31 cellular contexts compared by ENCODE assay signal in the genomic region with DNA sequence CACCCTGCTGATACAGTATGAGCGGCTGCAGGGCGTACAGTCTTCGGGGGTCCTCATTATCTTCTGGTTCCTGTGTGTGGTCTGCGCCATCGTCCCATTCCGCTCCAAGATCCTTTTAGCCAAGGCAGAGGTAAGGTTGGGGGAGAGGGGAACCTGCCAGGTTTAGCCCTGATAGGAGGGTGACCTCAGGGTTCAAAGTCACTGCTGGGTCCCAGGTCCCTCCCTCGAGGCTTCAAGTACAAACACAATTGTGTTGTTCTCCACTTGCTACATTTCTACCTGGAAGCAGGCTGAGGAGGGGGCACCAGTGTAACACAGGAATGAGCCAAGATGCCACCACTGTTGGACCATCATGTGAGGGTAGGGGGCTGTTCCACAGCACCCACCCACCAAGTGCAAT. TPM values are rescaled to one million over a fixed set of nuclear protein-coding genes. Genes with fewer than 3 reads are reported as not detected.
"Had no signal": no experiment of that assay in that cellular context is flagged by ENCODE, and none has a peak within 500 bp of the region (broad histone marks: within the 10 kb centered on the region; RNA-seq: fewer than 3 reads in every experiment).

No MANE protein-coding gene starts in this region.

- DNase-seq: activated CD4-positive, alpha-beta T cell treated with anti-CD3 and anti-CD28 coated beads for 48 hours; activated CD4-positive, alpha-beta T cell treated with anti-CD3 and anti-CD28 coated beads, Interleukin-2, amount 50 U/mL, for 48 hours; activated CD8-positive, alpha-beta memory T cell treated with anti-CD3 and anti-CD28 coated beads for 24 hours; activated effector memory CD4-positive, alpha-beta T cell treated with Interleukin-2 at 50 U/mL for 16 hours; activated naive CD4-positive, alpha-beta T cell treated with Interleukin-2 at 50 U/mL for 16 hours; cerebellar nuclear complex; dorsolateral prefrontal cortex; effector memory CD8-positive, alpha-beta T cell; erythroblast; gastrocnemius medialis; glutamatergic neuron; hypothalamus; immature natural killer cell; lower lobe of right lung; naive B cell; nephron progenitor cell; sigmoid colon; stimulated activated CD4-positive, alpha-beta T cell treated with anti-CD3 and anti-CD28 coated beads, Interleukin-1b, Interleukin-23, amount 100 ng/mL, for 48 hours; stimulated activated CD4-positive, alpha-beta T cell treated with anti-CD3 and anti-CD28 coated beads, Interleukin-4, amount 100 ng/mL, for 4 hours; stimulated activated CD8-positive, alpha-beta memory T cell treated with anti-CD3 and anti-CD28 coated beads, Interleukin-4, amount 100 ng/mL, for 48 hours; stimulated activated naive CD8-positive, alpha-beta T cell treated with anti-CD3 and anti-CD28 coated beads, Interleukin-15, amount 100 ng/mL, for 72 hours; substantia nigra; T-helper 9 cell; upper lobe of left lung; WERI-Rb-1 had no signal

- H3K36me3 ChIP-seq: cardiac muscle cell, gastrocnemius medialis, lower lobe of right lung, neutrophil, sigmoid colon, upper lobe of left lung, vagina, WERI-Rb-1 had no signal

- H3K4me2 ChIP-seq: smooth muscle cell had no signal

- FAIRE-seq: TTC549 had no signal

- H3K9me3 ChIP-seq: gastrocnemius medialis, lower lobe of right lung, neutrophil, sigmoid colon, vagina had no signal

- H3K27ac ChIP-seq: cardiac muscle cell, coronary artery, dorsolateral prefrontal cortex, gastrocnemius medialis, lower lobe of right lung, neutrophil, sigmoid colon, upper lobe of left lung, vagina, WERI-Rb-1 had no signal

- H3K27me3 ChIP-seq: cardiac muscle cell, dorsolateral prefrontal cortex, gastrocnemius medialis, neutrophil, sigmoid colon, upper lobe of left lung, vagina had no signal

- H3K4me3 ChIP-seq: cardiac muscle cell, coronary artery, dorsolateral prefrontal cortex, gastrocnemius medialis, lower lobe of right lung, sigmoid colon, smooth muscle cell, upper lobe of left lung, vagina had no signal

RNA-seq across cellular contexts. Expression of gene ABCC3, which starts 22.4 kb away (rescaled TPM):
- total RNA-seq: cardiac muscle cell had no signal
